ENCODE assay signal across 8 cellular contexts in genomic region chr16:79089735-79090284, GRCh38.
DNase-seq lines count a peak whose midpoint lies in the region; ATAC-seq and TF ChIP-seq lines count a peak whose summit lies in the region.

No MANE protein-coding gene starts in this region.

- in situ Hi-C loops in gastrocnemius medialis (cut with MboI; ENCODE audit: low sequenced_read_pairs in 4 of 4) = no loop called here

- no peak overlapping the region for H2AFZ ChIP-seq in OCI-LY7 (ENCODE audit: low read length)
- no peak overlapping the region for H2AFZ ChIP-seq in osteoblast (ENCODE audit: low read length)

- H3K4me3 ChIP-seq in OCI-LY7 (ENCODE audit: low read depth, low read length, poor library complexity, severe bottlenecking) = no peak overlapping the region
- peak overlapping the region in 2 of 4 donors; percentile 5 to 22 for H3K4me3 ChIP-seq in gastrocnemius medialis
- no peak overlapping the region for H3K4me3 ChIP-seq in osteoblast (ENCODE audit: insufficient read depth, low read length)

- H3K4me2 ChIP-seq in OCI-LY7 (ENCODE audit: low read length) (no peak overlapping the region), osteoblast (ENCODE audit: insufficient read depth, low read length) (no peak overlapping the region)

- DNase-seq in GM19238 (ENCODE audit: insufficient read length, low spot score) = peak; percentile 3
- DNase-seq in OCI-LY7 (ENCODE audit: low spot score) = peak; percentile 10
- peak; percentile 37 for DNase-seq in activated naive CD8-positive, alpha-beta T cell treated with anti-CD3 and anti-CD28 coated beads, Interleukin-2, amount 50 U/mL, for 16 hours (ENCODE audit: low read depth, low spot score)
- peak; percentile 74 for DNase-seq in stimulated activated CD4-positive, alpha-beta T cell treated with anti-CD3 and anti-CD28 coated beads, Interleukin-4, amount 100 ng/mL, for 24 hours
- no peak for DNase-seq in gastrocnemius medialis
- no peak for DNase-seq in osteoblast (ENCODE audit: insufficient read length, low spot score, missing footprints)
- DNase-seq in islet precursor cell = no peak

- no peak for ATAC-seq in gastrocnemius medialis
- ATAC-seq in HG03439 (IDR thresholded peaks at IDR 0.05; ENCODE audit: unreplicated experiment) = no peak

- H4K20me1 ChIP-seq in OCI-LY7 (ENCODE audit: insufficient read depth, low read length) = no peaks in the 10 kb centered on the region
- no peaks in the 10 kb centered on the region for H4K20me1 ChIP-seq in osteoblast (ENCODE audit: insufficient read depth, low read length)

- BruUV-seq in OCI-LY7 (replicated peaks; lab: Mats Ljungman, UMichigan) = no TSS peak

- H3K27ac ChIP-seq in OCI-LY7 (ENCODE audit: low read depth, low read length, poor library complexity, severe bottlenecking) (no peak overlapping the region), gastrocnemius medialis (no peak overlapping the region), osteoblast (ENCODE audit: low read depth, low read length) (no peak overlapping the region)

- H3K79me2 ChIP-seq in OCI-LY7 (ENCODE audit: insufficient read depth, low read depth, low read length) = no peaks in the 10 kb centered on the region
- H3K79me2 ChIP-seq in osteoblast (ENCODE audit: insufficient read depth, low read length) = no peaks in the 10 kb centered on the region

- TF ChIP-seq CTCF in OCI-LY7 (conservative IDR thresholded peaks at IDR 0.05; ENCODE audit: low read length) (no peak), gastrocnemius medialis (IDR thresholded peaks at IDR 0.05 in 4 of 5, conservative IDR thresholded peaks at IDR 0.05 in 1 of 5) (no peak), osteoblast (IDR thresholded peaks at IDR 0.05; ENCODE audit: extremely low read depth, low read depth, low read length) (no peak)

- no peaks in the 10 kb centered on the region for H3K9me3 ChIP-seq in OCI-LY7 (ENCODE audit: low read length)
- H3K9me3 ChIP-seq in gastrocnemius medialis = no peaks in the 10 kb centered on the region
- H3K9me3 ChIP-seq in osteoblast (ENCODE audit: low read depth, low read length) = no peaks in the 10 kb centered on the region

- no peaks in the 10 kb centered on the region for H3K36me3 ChIP-seq in OCI-LY7 (ENCODE audit: insufficient read depth, low read length)
- no peaks in the 10 kb centered on the region for H3K36me3 ChIP-seq in gastrocnemius medialis
- no peaks in the 10 kb centered on the region for H3K36me3 ChIP-seq in osteoblast (ENCODE audit: insufficient read depth, low read length)

- POLR2A ChIA-PET in OCI-LY7 (lab: Charles Lee) = no interaction called here

- H3K9me2 ChIP-seq in OCI-LY7 (ENCODE audit: insufficient read depth, low read length) = no peaks in the 10 kb centered on the region

- CTCF ChIA-PET in OCI-LY7 (lab: Charles Lee; ENCODE audit: unreplicated experiment) = no interaction called here

- H3K27me3 ChIP-seq in gastrocnemius medialis = no peaks in the 10 kb centered on the region
- H3K27me3 ChIP-seq in osteoblast (ENCODE audit: insufficient read depth, low read length) = no peaks in the 10 kb centered on the region

- TF ChIP-seq POLR2A in gastrocnemius medialis (IDR thresholded peaks at IDR 0.05) = no peak

- intact Hi-C loops in OCI-LY7 (cut with micrococcal nuclease; ENCODE audit: unreplicated experiment) = no loop called here
- intact Hi-C loops in gastrocnemius medialis (cut with DNase I; ENCODE audit: low total_unique reads) = no loop called here

- no peaks in the 10 kb centered on the region for H3K4me1 ChIP-seq in OCI-LY7 (ENCODE audit: insufficient read depth, low read length, poor library complexity, severe bottlenecking)
- no peaks in the 10 kb centered on the region for H3K4me1 ChIP-seq in gastrocnemius medialis
- H3K4me1 ChIP-seq in osteoblast (ENCODE audit: insufficient read depth, low read length) = no peaks in the 10 kb centered on the region

Comparison
In these comparisons a context has a peak if more than half of its experiments do, and no peak if none do; other contexts are left out.
1. DNase-seq: peak in GM19238 (single experiment), OCI-LY7 (single experiment), activated naive CD8-positive, alpha-beta T cell treated with anti-CD3 and anti-CD28 coated beads, Interleukin-2, amount 50 U/mL, for 16 hours (single experiment) and stimulated activated CD4-positive, alpha-beta T cell treated with anti-CD3 and anti-CD28 coated beads, Interleukin-4, amount 100 ng/mL, for 24 hours (single experiment); none in gastrocnemius medialis (0 of 2), osteoblast (single experiment) and islet precursor cell (single experiment).